ENCODE assay signal across 8 cellular contexts in genomic region chr17:3845754-3846738, GRCh38. TPM values are rescaled to one million over a fixed set of nuclear protein-coding genes. Genes with fewer than 3 reads are reported as not detected.
A peak's percentile ranks its signal among the peaks of the same experiment; 100 is the strongest.
DNase-seq lines count a peak whose midpoint lies in the region; ATAC-seq and TF ChIP-seq lines count a peak whose summit lies in the region.

TSS of gene NCBP3 (minus strand) at chr17:3846246. CDS start at chr17:3846223, 23 bp downstream.

- ATAC-seq in GM18870 (IDR thresholded peaks at IDR 0.05; ENCODE audit: unreplicated experiment) = peak; percentile 59
- ATAC-seq in HG03108 (IDR thresholded peaks at IDR 0.05; ENCODE audit: unreplicated experiment) = peak; percentile 96

- peaks cover 39% of the 10 kb centered on the region for H4K20me1 ChIP-seq in smooth muscle cell (ENCODE audit: low read depth)

- H3K4me2 ChIP-seq in smooth muscle cell = peak within 1 kb of the TSS; percentile 94

- H3K27ac ChIP-seq in WERI-Rb-1 (peak within 1 kb of the TSS; percentile 95), breast epithelium (peak within 1 kb of the TSS; percentile 89 to 93), smooth muscle cell (ENCODE audit: low read depth) (peak within 1 kb of the TSS; percentile 71)

- no peaks in the 10 kb centered on the region for H3K27me3 ChIP-seq in WERI-Rb-1 (ENCODE audit: insufficient read depth, low read depth, severe bottlenecking)
- no peaks in the 10 kb centered on the region for H3K27me3 ChIP-seq in breast epithelium
- H3K27me3 ChIP-seq in smooth muscle cell (ENCODE audit: low read depth) = no peaks in the 10 kb centered on the region

- TF ChIP-seq POLR2A in breast epithelium (IDR thresholded peaks at IDR 0.05) = peak; percentile 49

- TF ChIP-seq CTCF in WERI-Rb-1 (IDR thresholded peaks at IDR 0.05; ENCODE audit: low read depth, low read length) (peak; percentile 82), breast epithelium (IDR thresholded peaks at IDR 0.05) (peak; percentile 86 to 97 (median 94)), smooth muscle cell (IDR thresholded peaks at IDR 0.05; ENCODE audit: borderline replicate concordance, insufficient read depth, poor library complexity, severe bottlenecking) (peak; percentile 97)

- H3F3A ChIP-seq in smooth muscle cell (ENCODE audit: low read depth) = no peaks in the 10 kb centered on the region

- intact Hi-C loops in breast epithelium (cut with DNase I; ENCODE audit: low total_unique reads) = no loop called here

- peak within 1 kb of the TSS; percentile 58 for H2AFZ ChIP-seq in smooth muscle cell (ENCODE audit: low read depth)

- DNase-seq in AG08396 (ENCODE audit: low spot score) = peak; percentile 98
- peak; percentile 48 for DNase-seq in NCI-H2196 treated with DMSO at 0.1 percent for 48 hours (lab: John Stamatoyannopoulos, UW; ENCODE audit: unreplicated experiment)
- peak; percentile 81 for DNase-seq in WERI-Rb-1
- peak; percentile 85 to 87 for DNase-seq in breast epithelium (ENCODE audit: low spot score in 2 of 2)
- peak; percentile 97 for DNase-seq in iPS-NIHi11 (ENCODE audit: low spot score)
- DNase-seq in smooth muscle cell (lab: John Stamatoyannopoulos, UW; ENCODE audit: unreplicated experiment) = peak; percentile 72

- H3K79me2 ChIP-seq in smooth muscle cell (ENCODE audit: low read depth) = peaks cover 45% of the 10 kb centered on the region

- peak within 1 kb of the TSS; percentile 64 for H3K4me3 ChIP-seq in WERI-Rb-1 (ENCODE audit: low read depth, low read length)
- H3K4me3 ChIP-seq in breast epithelium = peak within 1 kb of the TSS; percentile 76 to 97 (median 95)
- H3K4me3 ChIP-seq in smooth muscle cell = peak within 1 kb of the TSS; percentile 73

- H3K9me3 ChIP-seq in WERI-Rb-1 (ENCODE audit: severe bottlenecking) (no peaks in the 10 kb centered on the region), breast epithelium (no peaks in the 10 kb centered on the region), smooth muscle cell (replicated peaks; ENCODE audit: low read depth) (no peaks in the 10 kb centered on the region)

- H3K36me3 ChIP-seq in WERI-Rb-1 = peaks cover 33% of the 10 kb centered on the region
- no peaks in the 10 kb centered on the region for H3K36me3 ChIP-seq in breast epithelium
- H3K36me3 ChIP-seq in smooth muscle cell (ENCODE audit: low read depth) = peaks cover 4% of the 10 kb centered on the region

- no peaks in the 10 kb centered on the region for H3K4me1 ChIP-seq in breast epithelium
- H3K4me1 ChIP-seq in smooth muscle cell (ENCODE audit: low read depth) = peaks cover 7% of the 10 kb centered on the region

- peak within 1 kb of the TSS; percentile 95 for H3K9ac ChIP-seq in smooth muscle cell (ENCODE audit: low read depth)

- WGBS in smooth muscle cell (ENCODE audit: low lambda C conversion rate) = 4% methylated on average over 46 of the region's 84 CpGs

RNA-seq across cellular contexts. Expression of gene NCBP3, which starts in this region (rescaled TPM):
- total RNA-seq in breast epithelium (10 to 100 TPM; 21.6 to 34.1 (median 25.9) TPM), smooth muscle cell (28.3 and 30.0 TPM in 2 replicates)
- polyA plus RNA-seq in smooth muscle cell = 30.7 and 32.4 TPM in 2 replicates

Comparison
In these comparisons a context has a peak if more than half of its experiments do, and no peak if none do; other contexts are left out.
1. Peak in every context shown above with its lines: DNase-seq, ATAC-seq, H3K4me3 ChIP-seq and H3K27ac ChIP-seq.
2. DNase-seq: peak in every context shown above with its lines; median percentile 98 in AG08396; 97 in iPS-NIHi11; 86 in breast epithelium; 81 in WERI-Rb-1; 72 in smooth muscle cell; 48 in NCI-H2196 treated with DMSO at 0.1 percent for 48 hours.